ENCODE assay signal across 8 cellular contexts in the genomic region with DNA sequence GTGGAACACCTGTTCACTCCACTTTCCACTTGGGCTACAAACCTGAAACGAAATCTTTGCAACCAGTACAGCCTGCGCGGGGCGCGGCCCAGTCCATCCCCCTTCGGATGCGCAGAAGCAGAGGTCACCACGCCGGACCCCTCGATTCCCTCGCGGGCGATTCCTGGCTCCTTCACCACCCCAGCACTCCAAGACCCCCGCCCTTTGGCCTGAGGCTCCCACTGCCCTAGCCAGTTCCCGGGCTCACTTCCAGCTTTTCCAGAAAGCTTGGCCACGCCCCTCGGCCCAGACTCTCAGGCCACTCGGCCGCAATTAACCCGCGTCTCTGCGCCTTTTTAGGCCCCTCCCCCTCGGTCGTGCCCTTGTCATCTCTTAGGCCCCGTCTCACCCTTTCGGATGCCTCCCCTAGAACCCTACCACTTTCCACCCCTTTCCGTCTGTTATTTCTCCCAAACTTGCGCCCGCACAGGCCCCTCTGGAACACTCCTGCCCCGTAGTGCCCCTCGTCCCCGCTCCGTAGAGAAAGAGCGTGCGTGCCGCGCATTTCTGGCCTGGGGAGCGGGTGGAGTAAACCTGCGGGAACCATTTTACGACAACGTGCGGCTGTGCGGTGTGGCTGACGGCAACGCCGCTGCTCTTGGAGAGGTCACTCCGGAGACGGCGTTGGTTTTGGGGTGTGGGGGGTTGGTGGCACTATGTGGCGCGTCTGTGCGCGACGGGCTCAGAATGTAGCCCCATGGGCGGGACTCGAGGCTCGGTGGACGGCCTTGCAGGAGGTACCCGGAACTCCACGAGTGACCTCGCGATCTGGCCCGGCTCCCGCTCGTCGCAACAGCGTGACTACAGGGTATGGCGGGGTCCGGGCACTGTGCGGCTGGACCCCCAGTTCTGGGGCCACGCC. TPM values are rescaled to one million over a fixed set of nuclear protein-coding genes. Genes with fewer than 3 reads are reported as not detected.
A peak's percentile ranks its signal among the peaks of the same experiment; 100 is the strongest.
DNase-seq lines count a peak whose midpoint lies in the region; ATAC-seq and TF ChIP-seq lines count a peak whose summit lies in the region.

Gene DLAT (plus strand): TSS at position 631 of the 901 bp plus-strand sequence. CDS start 65 bp downstream, at position 696.

- H3K4me1 ChIP-seq in CD4-positive, CD25-positive, alpha-beta regulatory T cell (ENCODE audit: control insufficient read depth, insufficient read depth, low read length, poor library complexity, severe bottlenecking): peaks cover 21% of the 10 kb centered on the region
- H3K4me1 ChIP-seq in ectodermal cell (ENCODE audit: control insufficient read depth, insufficient read depth, low read length) (peaks cover 5% of the 10 kb centered on the region), lower lobe of right lung (peaks cover 14% of the 10 kb centered on the region)

- H3K27ac Mint-ChIP-seq in CD4-positive, CD25-positive, alpha-beta regulatory T cell: peak within 1 kb of the TSS; percentile 94 to 99 (median 97)
- peak within 1 kb of the TSS; percentile 98 for H3K27ac Mint-ChIP-seq in activated CD4-positive, alpha-beta memory T cell treated with anti-CD3 and anti-CD28 coated beads for 36 hours

- intact Hi-C loops in activated CD4-positive, alpha-beta memory T cell treated with anti-CD3 and anti-CD28 coated beads for 36 hours (cut with micrococcal nuclease): loop anchor here (1.0 to 5.0 kb wide), 9 partner anchors 32 to 423 kb away; partner anchors contain the start of genes ALG9, CFAP68, FDXACB1 and NKAPD1
- intact Hi-C loops in lower lobe of right lung (cut with DNase I): no loop called here

- peak within 1 kb of the TSS; percentile 99 to 100 (median 100) for H3K4me3 Mint-ChIP-seq in CD4-positive, CD25-positive, alpha-beta regulatory T cell
- peak within 1 kb of the TSS; percentile 98 for H3K4me3 Mint-ChIP-seq in activated CD4-positive, alpha-beta memory T cell treated with anti-CD3 and anti-CD28 coated beads for 36 hours

- H3K27me3 Mint-ChIP-seq in CD4-positive, CD25-positive, alpha-beta regulatory T cell: no peaks in the 10 kb centered on the region
- H3K27me3 Mint-ChIP-seq in activated CD4-positive, alpha-beta memory T cell treated with anti-CD3 and anti-CD28 coated beads for 36 hours: no peaks in the 10 kb centered on the region

- peak within 1 kb of the TSS; percentile 84 for H3K4me3 ChIP-seq in CD4-positive, CD25-positive, alpha-beta regulatory T cell (ENCODE audit: low read depth, low read length)
- H3K4me3 ChIP-seq in ectodermal cell (ENCODE audit: insufficient read depth, low read depth, low read length) (peak within 1 kb of the TSS; percentile 98), lower lobe of right lung (peak within 1 kb of the TSS; percentile 96)

- ATAC-seq in CD4-positive, CD25-positive, alpha-beta regulatory T cell (ENCODE audit: low read depth in 2 of 2): peak; percentile 89
- ATAC-seq in GM19397 (IDR thresholded peaks at IDR 0.05; ENCODE audit: unreplicated experiment): peak; percentile 75
- peak; percentile 44 for ATAC-seq in HG03565 (IDR thresholded peaks at IDR 0.05; ENCODE audit: unreplicated experiment)
- peak; percentile 96 to 97 for ATAC-seq in lower lobe of right lung

- no peaks in the 10 kb centered on the region for H3K9me3 ChIP-seq in CD4-positive, CD25-positive, alpha-beta regulatory T cell (ENCODE audit: control insufficient read depth in 2 of 2, low read length in 2 of 2)
- no peaks in the 10 kb centered on the region for H3K9me3 ChIP-seq in ectodermal cell (ENCODE audit: control insufficient read depth, low read length)
- no peaks in the 10 kb centered on the region for H3K9me3 ChIP-seq in lower lobe of right lung

- no peaks in the 10 kb centered on the region for H3K27me3 ChIP-seq in CD4-positive, CD25-positive, alpha-beta regulatory T cell (ENCODE audit: control insufficient read depth, insufficient read depth, low read length)
- H3K27me3 ChIP-seq in ectodermal cell (ENCODE audit: control insufficient read depth, insufficient read depth, low read length, poor library complexity, severe bottlenecking) (no peaks in the 10 kb centered on the region), lower lobe of right lung (ENCODE audit: low read depth) (no peaks in the 10 kb centered on the region)

- H3K4me1 Mint-ChIP-seq in CD4-positive, CD25-positive, alpha-beta regulatory T cell: peaks cover 10 to 29% (median 22%) of the 10 kb centered on the region in 4 donors
- H3K4me1 Mint-ChIP-seq in activated CD4-positive, alpha-beta memory T cell treated with anti-CD3 and anti-CD28 coated beads for 36 hours (ENCODE audit: low read depth): peaks cover 21% of the 10 kb centered on the region

- H3K36me3 Mint-ChIP-seq in CD4-positive, CD25-positive, alpha-beta regulatory T cell: peaks cover 17% of the 10 kb centered on the region
- H3K36me3 Mint-ChIP-seq in activated CD4-positive, alpha-beta memory T cell treated with anti-CD3 and anti-CD28 coated beads for 36 hours: peaks cover 33% of the 10 kb centered on the region

- WGBS in ectodermal cell, 2 experiments: 0% methylated on average over 71 of the region's 71 CpGs

- peaks cover 16% of the 10 kb centered on the region for H3K36me3 ChIP-seq in CD4-positive, CD25-positive, alpha-beta regulatory T cell (ENCODE audit: control insufficient read depth, insufficient read depth, low read length)
- H3K36me3 ChIP-seq in ectodermal cell (ENCODE audit: control insufficient read depth, insufficient read depth, low read length): peaks cover 17% of the 10 kb centered on the region
- peaks cover 30% of the 10 kb centered on the region for H3K36me3 ChIP-seq in lower lobe of right lung

- no peak for TF ChIP-seq CTCF in lower lobe of right lung (IDR thresholded peaks at IDR 0.05)

- H3K27ac ChIP-seq in CD4-positive, CD25-positive, alpha-beta regulatory T cell (ENCODE audit: insufficient read depth, low read length, poor library complexity, severe bottlenecking): peak within 1 kb of the TSS; percentile 75
- H3K27ac ChIP-seq in ectodermal cell (ENCODE audit: insufficient read depth, low read depth, low read length, poor library complexity, severe bottlenecking): peak within 1 kb of the TSS; percentile 93
- H3K27ac ChIP-seq in lower lobe of right lung: peak within 1 kb of the TSS; percentile 92

- DNase-seq in CD4-positive, CD25-positive, alpha-beta regulatory T cell: peak; percentile 74 to 93 (median 86)
- peak; percentile 64 for DNase-seq in NCI-H82 treated with DMSO at 0.1 percent for 48 hours (lab: John Stamatoyannopoulos, UW; ENCODE audit: unreplicated experiment)
- DNase-seq in activated CD4-positive, alpha-beta memory T cell treated with anti-CD3 and anti-CD28 coated beads for 36 hours: peak; percentile 92
- DNase-seq in lower lobe of right lung: peak; percentile 93
- DNase-seq in stimulated activated CD4-positive, alpha-beta T cell treated with anti-CD3 and anti-CD28 coated beads, TNF-alpha, amount 100 ng/mL, for 4 hours (ENCODE audit: low read depth in 3 of 3): peak; percentile 64 to 74 (median 67)

- CTCF ChIA-PET in activated CD4-positive, alpha-beta memory T cell treated with anti-CD3 and anti-CD28 coated beads for 36 hours (lab: Charles Lee): interaction anchor here (1.0 kb wide), 1 partner anchor 93 kb away, joined by 3 read pairs; no protein-coding TSS in a partner anchor

- H3K9me3 Mint-ChIP-seq in CD4-positive, CD25-positive, alpha-beta regulatory T cell: no peaks in the 10 kb centered on the region
- no peaks in the 10 kb centered on the region for H3K9me3 Mint-ChIP-seq in activated CD4-positive, alpha-beta memory T cell treated with anti-CD3 and anti-CD28 coated beads for 36 hours

- POLR2A ChIA-PET in activated CD4-positive, alpha-beta memory T cell treated with anti-CD3 and anti-CD28 coated beads for 36 hours (lab: Charles Lee): interaction anchor here (1.7 to 2.2 kb wide), 2 partner anchors 32 to 98 kb away, joined by 4 to 7 read pairs; no protein-coding TSS in a partner anchor

RNA-seq across cellular contexts. Expression of gene DLAT, which starts in this region (rescaled TPM):
- 16.3 TPM for total RNA-seq in CD4-positive, CD25-positive, alpha-beta regulatory T cell
- polyA plus RNA-seq in CD4-positive, CD25-positive, alpha-beta regulatory T cell: 10 to 100 TPM; 22.8 to 26.8 (median 24.2) TPM
- total RNA-seq in activated CD4-positive, alpha-beta memory T cell treated with anti-CD3 and anti-CD28 coated beads for 36 hours: 10 to 100 TPM; 36.4 to 39.0 TPM
- polyA plus RNA-seq in ectodermal cell (2013, experiment 1 of 4): 56.8 TPM
- 59.9 TPM for polyA plus RNA-seq in ectodermal cell (2013, experiment 2 of 4)
- 40.6 TPM for polyA plus RNA-seq in ectodermal cell (2013, experiment 3 of 4)
- 42.1 TPM for polyA plus RNA-seq in ectodermal cell (2013, experiment 4 of 4)
- 26.1 TPM for total RNA-seq in lower lobe of right lung

Comparison
In these comparisons a context has a peak if more than half of its experiments do, and no peak if none do; other contexts are left out.
1. Peak in every context shown above with its lines: DNase-seq, ATAC-seq, H3K4me3 ChIP-seq and H3K27ac ChIP-seq.
2. ATAC-seq: peak in every context shown above with its lines; median percentile 96 in lower lobe of right lung; 89 in CD4-positive, CD25-positive, alpha-beta regulatory T cell; 75 in GM19397; 44 in HG03565.